ENCODE assay signal across 24 cellular contexts in genomic region chr9:115520626-115521025, GRCh38.
"Had no signal": no experiment of that assay in that cellular context is flagged by ENCODE, and none has a peak within 500 bp of the region (broad histone marks: within the 10 kb centered on the region; RNA-seq: fewer than 3 reads in every experiment).

No MANE protein-coding gene starts in this region.

- H3K36me3 ChIP-seq: adrenal gland, colonic mucosa, heart left ventricle, neutrophil, pancreas, thyroid gland had no signal

- H3K4me1 Mint-ChIP-seq: activated CD4-positive, alpha-beta T cell treated with anti-CD3 and anti-CD28 coated beads for 36 hours; immature natural killer cell; memory B cell; naive thymus-derived CD4-positive, alpha-beta T cell had no signal

- ATAC-seq: activated CD4-positive, alpha-beta T cell treated with anti-CD3 and anti-CD28 coated beads for 36 hours; activated naive CD4-positive, alpha-beta T cell treated with anti-CD3 and anti-CD28 coated beads, Interleukin-2, amount 50 U/mL, for 72 hours; body of pancreas; heart left ventricle; left ventricle myocardium superior; mucosa of descending colon; naive thymus-derived CD4-positive, alpha-beta T cell; pancreas; WTC11 had no signal

- H3K9me3 ChIP-seq: adrenal gland, body of pancreas, colonic mucosa, heart left ventricle, mucosa of descending colon, neutrophil, pancreas, thyroid gland had no signal

- H3K9me3 Mint-ChIP-seq: activated naive CD4-positive, alpha-beta T cell treated with anti-CD3 and anti-CD28 coated beads, Interleukin-2, amount 50 U/mL, for 72 hours; activated T-helper 1 cell treated with anti-CD3 and anti-CD28 coated beads, Interleukin-12 subunit alpha, Interleukin-12 subunit beta, Interleukin-2, Interleukin-4 antibody, amounts not matched to agents 30 ng/mL and 10 ng/mL and 1 ng/mL, durations not matched to agents 14 hours and 24 hours and 36 hours; endodermal cell; naive thymus-derived CD4-positive, alpha-beta T cell; T-helper 2 cell treated with Interferon-gamma antibody and Interleukin-4, amounts not matched to agents 5 μg/mL and 100 μg/mL, for 36 hours; WTC11 had no signal

- DNase-seq: activated CD4-positive, alpha-beta T cell treated with anti-CD3 and anti-CD28 coated beads for 36 hours; activated CD4-positive, alpha-beta T cell treated with anti-CD3 and anti-CD28 coated beads, Interleukin-2, amount 50 U/mL, for 48 hours; activated gamma-delta T cell treated with Interleukin-2 at 50 U/mL for 16 hours; activated T-cell treated with anti-CD3 and anti-CD28 coated beads for 4 hours; adrenal gland; body of pancreas; colonic mucosa; endodermal cell; heart left ventricle; immature natural killer cell; left ventricle myocardium superior; mucosa of descending colon; naive thymus-derived CD4-positive, alpha-beta T cell; pancreas; stimulated activated CD4-positive, alpha-beta T cell treated with anti-CD3 and anti-CD28 coated beads, Interleukin-2, amount 100 ng/mL, for 24 hours; stimulated activated naive CD4-positive, alpha-beta T cell treated with Interleukin-2 at 50 U/mL for 16 hours; thyroid gland had no signal

- H3K4me1 ChIP-seq: adrenal gland, body of pancreas, colonic mucosa, pancreas, thyroid gland had no signal

- H3K36me3 Mint-ChIP-seq: activated naive CD4-positive, alpha-beta T cell treated with anti-CD3 and anti-CD28 coated beads, Interleukin-2, amount 50 U/mL, for 72 hours; immature natural killer cell; memory B cell; naive thymus-derived CD4-positive, alpha-beta T cell had no signal

- H3K4me3 ChIP-seq: adrenal gland, body of pancreas, colonic mucosa, heart left ventricle, mucosa of descending colon, pancreas, thyroid gland had no signal

- H3K27ac ChIP-seq: adrenal gland, body of pancreas, colonic mucosa, epithelial cell of prostate, heart left ventricle, neutrophil, pancreas, thyroid gland had no signal

- H3K4me3 Mint-ChIP-seq: activated CD4-positive, alpha-beta T cell treated with anti-CD3 and anti-CD28 coated beads for 36 hours; activated T-helper 1 cell treated with anti-CD3 and anti-CD28 coated beads, Interleukin-12 subunit alpha, Interleukin-12 subunit beta, Interleukin-2, Interleukin-4 antibody, amounts not matched to agents 30 ng/mL and 10 ng/mL and 1 ng/mL, durations not matched to agents 14 hours and 24 hours and 36 hours; endodermal cell; immature natural killer cell; memory B cell; naive thymus-derived CD4-positive, alpha-beta T cell; T-helper 2 cell treated with Interferon-gamma antibody and Interleukin-4, amounts not matched to agents 5 μg/mL and 100 μg/mL, for 36 hours; WTC11 had no signal

- H3K27me3 ChIP-seq: adrenal gland, body of pancreas, colonic mucosa, heart left ventricle, neutrophil, pancreas, thyroid gland had no signal

- H3K27ac Mint-ChIP-seq: activated CD4-positive, alpha-beta T cell treated with anti-CD3 and anti-CD28 coated beads for 36 hours; activated naive CD4-positive, alpha-beta T cell treated with anti-CD3 and anti-CD28 coated beads, Interleukin-2, amount 50 U/mL, for 72 hours; activated T-helper 1 cell treated with anti-CD3 and anti-CD28 coated beads, Interleukin-12 subunit alpha, Interleukin-12 subunit beta, Interleukin-2, Interleukin-4 antibody, amounts not matched to agents 30 ng/mL and 10 ng/mL and 1 ng/mL, durations not matched to agents 14 hours and 24 hours and 36 hours; endodermal cell; immature natural killer cell; memory B cell; naive thymus-derived CD4-positive, alpha-beta T cell; T-helper 2 cell treated with Interferon-gamma antibody and Interleukin-4, amounts not matched to agents 5 μg/mL and 100 μg/mL, for 36 hours; WTC11 had no signal
